ENCODE assay signal across 1 cellular context in the genomic region with DNA sequence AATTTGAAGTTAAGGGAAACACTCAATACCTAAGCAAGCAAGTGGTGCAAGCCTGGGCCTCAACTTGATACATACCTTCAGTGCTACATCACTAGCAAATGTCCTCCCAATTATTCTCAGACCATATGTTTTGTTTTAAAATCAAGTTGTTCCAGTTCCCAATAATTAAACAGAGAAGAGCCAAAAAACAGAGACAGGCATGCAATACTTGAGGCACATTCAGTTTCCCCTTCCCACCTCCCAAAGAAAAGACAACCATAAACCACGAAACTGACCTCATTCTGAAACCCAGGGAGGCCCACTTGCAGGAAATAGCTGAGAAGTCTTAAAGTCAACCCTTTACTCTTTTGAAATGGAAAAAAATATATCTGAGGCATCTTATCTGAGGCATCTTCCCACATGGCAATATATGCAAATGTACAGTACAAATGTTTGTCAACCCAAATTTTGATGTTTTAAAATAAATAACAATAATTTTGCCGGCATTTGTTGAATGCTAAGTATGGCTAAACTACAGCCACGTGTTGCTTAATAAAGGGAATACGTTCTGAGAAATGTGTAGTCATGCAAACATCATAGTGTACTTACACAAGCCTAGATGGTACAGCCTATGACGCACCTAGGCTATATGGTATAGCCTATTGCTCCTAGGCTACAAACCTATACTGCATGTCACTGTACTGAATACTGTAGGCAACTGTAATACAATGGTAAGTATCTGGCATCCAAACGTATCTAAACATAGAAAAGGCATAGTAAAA.
TF ChIP-seq lines count a peak whose summit lies in the region.

No MANE protein-coding gene starts in this region.

TF ChIP-seq in SK-N-SH, 30 proteins besides CTCF, POLR2A, EP300 and RAD21 (continued from another document):
- TF ChIP-seq REST (IDR thresholded peaks at IDR 0.05; ENCODE audit: low read depth, low read length) (no peak), YY1 (IDR thresholded peaks at IDR 0.05; ENCODE audit: low read depth) (no peak), TAF1 (IDR thresholded peaks at IDR 0.05; ENCODE audit: borderline replicate concordance, low read depth, low read length) (no peak), SIN3A (IDR thresholded peaks at IDR 0.05; ENCODE audit: borderline replicate concordance, low read depth, low read length) (no peak), GABPA (IDR thresholded peaks at IDR 0.05; ENCODE audit: low read depth) (no peak), MAX (IDR thresholded peaks at IDR 0.05; ENCODE audit: low read depth) (0 out of 2 replicates have a peak, but pooled peaks have one; percentile 23), EZH2phosphoT487 (IDR thresholded peaks at IDR 0.05; ENCODE audit: borderline replicate concordance, low read depth) (no peak), RFX5 (IDR thresholded peaks at IDR 0.05; ENCODE audit: low read length) (no peak), GATA2 (CRISPR knock-in tag; IDR thresholded peaks at IDR 0.05) (no peak), SMC3 (IDR thresholded peaks at IDR 0.05; ENCODE audit: low read depth, low read length) (no peak), RXRA (IDR thresholded peaks at IDR 0.05; ENCODE audit: borderline replicate concordance, low read depth) (peak; percentile 50; the same call in 1 of the 2 replicates), TCF12 (IDR thresholded peaks at IDR 0.05) (peak; percentile 85), MXI1 (IDR thresholded peaks at IDR 0.05; ENCODE audit: low read depth, low read length) (no peak), JUND (IDR thresholded peaks at IDR 0.05) (0 out of 2 replicates have a peak, but pooled peaks have one; percentile 5), ELF1 (IDR thresholded peaks at IDR 0.05) (no peak)
- TF ChIP-seq, protein P1, sequence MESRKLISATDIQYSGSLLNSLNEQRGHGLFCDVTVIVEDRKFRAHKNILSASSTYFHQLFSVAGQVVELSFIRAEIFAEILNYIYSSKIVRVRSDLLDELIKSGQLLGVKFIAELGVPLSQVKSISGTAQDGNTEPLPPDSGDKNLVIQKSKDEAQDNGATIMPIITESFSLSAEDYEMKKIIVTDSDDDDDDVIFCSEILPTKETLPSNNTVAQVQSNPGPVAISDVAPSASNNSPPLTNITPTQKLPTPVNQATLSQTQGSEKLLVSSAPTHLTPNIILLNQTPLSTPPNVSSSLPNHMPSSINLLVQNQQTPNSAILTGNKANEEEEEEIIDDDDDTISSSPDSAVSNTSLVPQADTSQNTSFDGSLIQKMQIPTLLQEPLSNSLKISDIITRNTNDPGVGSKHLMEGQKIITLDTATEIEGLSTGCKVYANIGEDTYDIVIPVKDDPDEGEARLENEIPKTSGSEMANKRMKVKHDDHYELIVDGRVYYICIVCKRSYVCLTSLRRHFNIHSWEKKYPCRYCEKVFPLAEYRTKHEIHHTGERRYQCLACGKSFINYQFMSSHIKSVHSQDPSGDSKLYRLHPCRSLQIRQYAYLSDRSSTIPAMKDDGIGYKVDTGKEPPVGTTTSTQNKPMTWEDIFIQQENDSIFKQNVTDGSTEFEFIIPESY (IDR thresholded peaks at IDR 0.05; ENCODE audit: borderline replicate concordance, low read depth): no peak
- TF ChIP-seq, protein P2, sequence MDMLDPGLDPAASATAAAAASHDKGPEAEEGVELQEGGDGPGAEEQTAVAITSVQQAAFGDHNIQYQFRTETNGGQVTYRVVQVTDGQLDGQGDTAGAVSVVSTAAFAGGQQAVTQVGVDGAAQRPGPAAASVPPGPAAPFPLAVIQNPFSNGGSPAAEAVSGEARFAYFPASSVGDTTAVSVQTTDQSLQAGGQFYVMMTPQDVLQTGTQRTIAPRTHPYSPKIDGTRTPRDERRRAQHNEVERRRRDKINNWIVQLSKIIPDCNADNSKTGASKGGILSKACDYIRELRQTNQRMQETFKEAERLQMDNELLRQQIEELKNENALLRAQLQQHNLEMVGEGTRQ (IDR thresholded peaks at IDR 0.05; ENCODE audit: borderline replicate concordance, low read depth, low read length): no peak
